16 cellular contexts compared by ENCODE assay signal in the genomic region with DNA sequence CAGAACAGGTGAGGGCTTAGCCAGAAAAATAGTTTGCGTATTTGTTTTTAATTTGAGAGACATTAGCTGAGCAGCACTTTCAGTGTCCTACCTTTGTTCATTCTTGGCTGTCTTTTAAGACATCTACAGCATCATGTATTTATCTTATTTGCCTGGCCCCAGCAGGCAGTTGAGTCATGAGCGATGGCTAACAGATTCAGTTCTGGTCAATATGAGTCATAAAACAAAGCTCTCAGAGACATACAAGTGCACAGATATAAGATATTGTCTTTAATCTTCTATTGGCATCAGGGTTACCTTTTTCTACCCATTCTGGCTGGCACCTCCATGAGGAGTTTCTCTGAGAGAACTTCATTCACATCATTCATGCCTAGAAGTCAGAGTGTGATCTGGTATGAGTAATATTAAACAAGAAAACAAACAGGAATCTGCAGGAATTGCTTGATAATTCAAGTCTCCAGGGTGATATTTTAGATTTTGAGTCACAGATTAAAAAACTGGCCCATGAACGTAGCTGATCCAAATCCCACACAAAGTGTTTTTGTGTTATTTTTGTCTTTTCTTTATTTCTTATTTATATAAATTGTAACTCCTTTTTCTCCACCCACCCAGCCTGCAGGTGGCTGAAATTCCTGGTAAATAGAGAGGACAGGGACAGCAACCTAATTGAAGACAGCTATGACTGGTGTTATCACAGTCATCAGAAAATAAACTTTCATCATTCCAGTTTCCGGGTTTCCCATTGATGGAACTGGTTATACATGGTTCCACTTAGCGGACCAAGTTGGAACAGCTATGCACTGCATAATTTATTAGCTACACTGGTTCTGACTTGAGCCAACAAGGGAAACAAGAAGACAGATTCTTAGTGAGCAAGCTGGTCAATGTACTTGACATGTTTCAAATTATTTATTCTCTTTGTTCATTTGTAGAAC. TPM values are rescaled to one million over a fixed set of nuclear protein-coding genes. Genes with fewer than 3 reads are reported as not detected.
DNase-seq lines count a peak whose midpoint lies in the region; ATAC-seq and TF ChIP-seq lines count a peak whose summit lies in the region.
"Had no signal": no experiment of that assay in that cellular context is flagged by ENCODE, and none has a peak within 500 bp of the region (broad histone marks: within the 10 kb centered on the region; RNA-seq: fewer than 3 reads in every experiment).

No MANE protein-coding gene starts in this region.

- CTCF ChIA-PET in HEK293T (lab: Yijun Ruan, JAX), result no interaction called here

- H3K27ac ChIP-seq in VCaP (peak overlapping the region; percentile 61), fibroblast of lung (ENCODE audit: insufficient read depth, low read length) (no peak overlapping the region), heart left ventricle (no peak overlapping the region), spleen (no peak overlapping the region)
- H3K27ac ChIP-seq: ascending aorta, right lobe of liver, thyroid gland had no signal

- TF ChIP-seq CTCF in VCaP (conservative IDR thresholded peaks at IDR 0.05) (peak; percentile 58), fibroblast of lung (conservative IDR thresholded peaks at IDR 0.05 in 1 of 2, IDR thresholded peaks at IDR 0.05 in 1 of 2; ENCODE audit: low read depth in 1 of 2, low read length in 2 of 2) (no peak), heart left ventricle (IDR thresholded peaks at IDR 0.05) (no peak), spleen (IDR thresholded peaks at IDR 0.05 in 8 of 11, conservative IDR thresholded peaks at IDR 0.05 in 3 of 11) (no peak)

- no peaks in the 10 kb centered on the region for H3K27me3 ChIP-seq in fibroblast of lung (ENCODE audit: control insufficient read depth, insufficient read depth, low read length)
- no peaks in the 10 kb centered on the region for H3K27me3 ChIP-seq in heart left ventricle
- no peaks in the 10 kb centered on the region for H3K27me3 ChIP-seq in spleen (replicated peaks in 1 of 7)
- H3K27me3 ChIP-seq: ascending aorta, right lobe of liver, thyroid gland had no signal

- H3K9ac ChIP-seq in fibroblast of lung (ENCODE audit: insufficient read depth, low read length), result no peak overlapping the region
- H3K9ac ChIP-seq: SK-N-SH had no signal

- TF ChIP-seq POLR2A in heart left ventricle (IDR thresholded peaks at IDR 0.05) (no peak), spleen (IDR thresholded peaks at IDR 0.05) (no peak)

- H2AFZ ChIP-seq in fibroblast of lung (ENCODE audit: low read length), result no peak overlapping the region

- no peak overlapping the region for H3K4me3 ChIP-seq in fibroblast of lung (replicated peaks in 1 of 4; ENCODE audit: control extremely low read depth in 1 of 4, insufficient read depth in 1 of 4, low read depth in 3 of 4, low read length in 4 of 4)
- no peak overlapping the region for H3K4me3 ChIP-seq in skeletal muscle cell (ENCODE audit: low read depth, low read length)
- no peak overlapping the region for H3K4me3 ChIP-seq in heart left ventricle
- H3K4me3 ChIP-seq in spleen, result no peak overlapping the region
- H3K4me3 ChIP-seq: ascending aorta, mucosa of descending colon, right lobe of liver, thyroid gland had no signal

- H3K9me3 ChIP-seq in fibroblast of lung (ENCODE audit: control insufficient read depth, insufficient read depth, low read depth, low read length), result no peaks in the 10 kb centered on the region
- H3K9me3 ChIP-seq in heart left ventricle, result peaks cover 0 to 4% (median 0%) of the 10 kb centered on the region in 12 donors
- H3K9me3 ChIP-seq in spleen, result peaks cover 0 to 5% (median 0%) of the 10 kb centered on the region in 8 donors
- H3K9me3 ChIP-seq: ascending aorta, mucosa of descending colon, right lobe of liver, SK-N-SH, thyroid gland had no signal

- H3K27ac Mint-ChIP-seq in stimulated activated naive CD8-positive, alpha-beta T cell treated with anti-CD3 and anti-CD28 coated beads, Interleukin-15, amount 100 ng/mL, for 72 hours, result no peak overlapping the region
- H3K27ac Mint-ChIP-seq: activated B cell treated with CpG ODN at 0.5 μM for 24 hours; activated T-cell treated with anti-CD3 and anti-CD28 coated beads, Interleukin-2, amount 50 U/mL, for 24 hours had no signal

- ATAC-seq in stimulated activated naive CD8-positive, alpha-beta T cell treated with anti-CD3 and anti-CD28 coated beads, Interleukin-15, amount 100 ng/mL, for 72 hours, result no peak
- no peak for ATAC-seq in heart left ventricle
- ATAC-seq: mucosa of descending colon, right lobe of liver had no signal

- no peaks in the 10 kb centered on the region for H3K4me1 Mint-ChIP-seq in stimulated activated naive CD8-positive, alpha-beta T cell treated with anti-CD3 and anti-CD28 coated beads, Interleukin-15, amount 100 ng/mL, for 72 hours
- H3K4me1 Mint-ChIP-seq: activated B cell treated with CpG ODN at 0.5 μM for 24 hours had no signal

- H3K4me2 ChIP-seq in fibroblast of lung (ENCODE audit: extremely low read depth, insufficient read depth, low read length), result no peak overlapping the region
- H3K4me2 ChIP-seq: SK-N-SH had no signal

- H3K79me2 ChIP-seq in fibroblast of lung (ENCODE audit: control insufficient read depth, insufficient read depth, low read length), result no peaks in the 10 kb centered on the region

- H3K4me1 ChIP-seq in fibroblast of lung (ENCODE audit: control insufficient read depth, extremely low read depth, insufficient read depth, low read length) (peaks cover 2% of the 10 kb centered on the region), heart left ventricle (no peaks in the 10 kb centered on the region), spleen (no peaks in the 10 kb centered on the region)
- H3K4me1 ChIP-seq: ascending aorta, right lobe of liver, thyroid gland had no signal

- POLR2A ChIA-PET in HEK293T (lab: Yijun Ruan, JAX), result no interaction called here

- DNase-seq in HCEC 1CT, result peak; percentile 85
- peak; percentile 61 to 88 for DNase-seq in fibroblast of lung (ENCODE audit: low read depth in 2 of 2)
- peak; percentile 67 for DNase-seq in skeletal muscle cell (ENCODE audit: low read depth)
- no peak for DNase-seq in stimulated activated naive CD8-positive, alpha-beta T cell treated with anti-CD3 and anti-CD28 coated beads, Interleukin-15, amount 100 ng/mL, for 72 hours
- no peak for DNase-seq in HEK293T (ENCODE audit: extremely low spot score)
- no peak for DNase-seq in heart left ventricle
- no peak for DNase-seq in spleen
- DNase-seq: activated B cell treated with CpG ODN at 0.5 μM for 24 hours; activated T-cell treated with anti-CD3 and anti-CD28 coated beads, Interleukin-2, amount 50 U/mL, for 24 hours; mucosa of descending colon; NCI-H1048; right lobe of liver; SK-N-SH; thyroid gland had no signal

- intact Hi-C loops in heart left ventricle (cut with DNase I), result no loop called here
- intact Hi-C loops in spleen (cut with DNase I; ENCODE audit: low total_unique reads), result no loop called here

- no peaks in the 10 kb centered on the region for H3K27me3 Mint-ChIP-seq in stimulated activated naive CD8-positive, alpha-beta T cell treated with anti-CD3 and anti-CD28 coated beads, Interleukin-15, amount 100 ng/mL, for 72 hours
- H3K27me3 Mint-ChIP-seq: activated B cell treated with CpG ODN at 0.5 μM for 24 hours had no signal

- no peaks in the 10 kb centered on the region for H4K20me1 ChIP-seq in fibroblast of lung (ENCODE audit: control insufficient read depth, extremely low read depth, insufficient read depth, low read length)

- H3K36me3 ChIP-seq in fibroblast of lung (ENCODE audit: control insufficient read depth, insufficient read depth, low read length) (no peaks in the 10 kb centered on the region), heart left ventricle (no peaks in the 10 kb centered on the region), spleen (no peaks in the 10 kb centered on the region)
- H3K36me3 ChIP-seq: ascending aorta, right lobe of liver, thyroid gland had no signal

- no peaks in the 10 kb centered on the region for H3K9me3 Mint-ChIP-seq in stimulated activated naive CD8-positive, alpha-beta T cell treated with anti-CD3 and anti-CD28 coated beads, Interleukin-15, amount 100 ng/mL, for 72 hours
- H3K9me3 Mint-ChIP-seq: activated B cell treated with CpG ODN at 0.5 μM for 24 hours had no signal

- H3K4me3 Mint-ChIP-seq in stimulated activated naive CD8-positive, alpha-beta T cell treated with anti-CD3 and anti-CD28 coated beads, Interleukin-15, amount 100 ng/mL, for 72 hours, result no peak overlapping the region
- H3K4me3 Mint-ChIP-seq: activated B cell treated with CpG ODN at 0.5 μM for 24 hours; activated T-cell treated with anti-CD3 and anti-CD28 coated beads, Interleukin-2, amount 50 U/mL, for 24 hours had no signal

- 87 to 91% (median 90%) methylated on average over 5 of the region's 5 CpGs for WGBS in heart left ventricle, 4 donors
- 84 to 96% (median 91%) methylated on average over 5 of the region's 5 CpGs for WGBS in spleen, 5 donors

TF ChIP-seq in HEK293T, 16 proteins besides CTCF, POLR2A, EP300 and RAD21:
- TF ChIP-seq, protein P1, sequence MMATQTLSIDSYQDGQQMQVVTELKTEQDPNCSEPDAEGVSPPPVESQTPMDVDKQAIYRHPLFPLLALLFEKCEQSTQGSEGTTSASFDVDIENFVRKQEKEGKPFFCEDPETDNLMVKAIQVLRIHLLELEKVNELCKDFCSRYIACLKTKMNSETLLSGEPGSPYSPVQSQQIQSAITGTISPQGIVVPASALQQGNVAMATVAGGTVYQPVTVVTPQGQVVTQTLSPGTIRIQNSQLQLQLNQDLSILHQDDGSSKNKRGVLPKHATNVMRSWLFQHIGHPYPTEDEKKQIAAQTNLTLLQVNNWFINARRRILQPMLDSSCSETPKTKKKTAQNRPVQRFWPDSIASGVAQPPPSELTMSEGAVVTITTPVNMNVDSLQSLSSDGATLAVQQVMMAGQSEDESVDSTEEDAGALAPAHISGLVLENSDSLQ (IDR thresholded peaks at IDR 0.05), result no peak
- TF ChIP-seq BHLHE40 (IDR thresholded peaks at IDR 0.05; ENCODE audit: borderline replicate concordance), result no peak
- no peak for TF ChIP-seq ELF4 (IDR thresholded peaks at IDR 0.05)
- TF ChIP-seq CTBP1 (IDR thresholded peaks at IDR 0.05; ENCODE audit: borderline replicate concordance), result no peak
- no peak for TF ChIP-seq FOXM1 (IDR thresholded peaks at IDR 0.05; ENCODE audit: borderline replicate concordance)
- TF ChIP-seq FOXK2 (IDR thresholded peaks at IDR 0.05), result no peak
- TF ChIP-seq L3MBTL2 (conservative IDR thresholded peaks at IDR 0.05), result no peak
- TF ChIP-seq ZNF384 (IDR thresholded peaks at IDR 0.05), result no peak
- no peak for TF ChIP-seq LEF1 (IDR thresholded peaks at IDR 0.05; ENCODE audit: borderline replicate concordance)
- TF ChIP-seq TARDBP (IDR thresholded peaks at IDR 0.05), result no peak
- TF ChIP-seq NFRKB (IDR thresholded peaks at IDR 0.05), result no peak
- TF ChIP-seq SP1 (IDR thresholded peaks at IDR 0.05), result no peak
- TF ChIP-seq FOXA1 (IDR thresholded peaks at IDR 0.05), result no peak
- no peak for TF ChIP-seq HDGF (IDR thresholded peaks at IDR 0.05; ENCODE audit: borderline replicate concordance)
TF ChIP-seq in HEK293T: peak in this region for 0.

RNA-seq across cellular contexts. Expression of a gene that starts 47.3 kb away (rescaled TPM):
- total RNA-seq in fibroblast of lung (0.17 TPM in 1 of 2 replicates, not detected in the other), heart left ventricle (not detected), spleen (under 1 TPM in 1 of 7 donors, not detected in 6; 0.66 TPM)
- polyA plus RNA-seq in fibroblast of lung (not detected in 2 replicates), heart left ventricle (not detected), spleen (not detected)
- polyA plus RNA-seq in fibroblast of lung (2012), result not detected in 2 replicates
- polyA minus RNA-seq in fibroblast of lung (ENCODE audit: low replicate concordance), result not detected in 2 replicates
- total RNA-seq: activated B cell treated with CpG ODN at 0.5 μM for 24 hours, ascending aorta, right lobe of liver, thyroid gland had no signal
- polyA plus RNA-seq: SK-N-SH had no signal

Comparison
In these comparisons a context has a peak if more than half of its experiments do, and no peak if none do; other contexts are left out.
1. DNase-seq: peak in HCEC 1CT (single experiment), fibroblast of lung (2 of 2) and skeletal muscle cell (single experiment); none in stimulated activated naive CD8-positive, alpha-beta T cell treated with anti-CD3 and anti-CD28 coated beads, Interleukin-15, amount 100 ng/mL, for 72 hours (0 of 2), HEK293T (single experiment), heart left ventricle (0 of 5) and spleen (single experiment).